21 cellular contexts compared by ENCODE assay signal in the genomic region with DNA sequence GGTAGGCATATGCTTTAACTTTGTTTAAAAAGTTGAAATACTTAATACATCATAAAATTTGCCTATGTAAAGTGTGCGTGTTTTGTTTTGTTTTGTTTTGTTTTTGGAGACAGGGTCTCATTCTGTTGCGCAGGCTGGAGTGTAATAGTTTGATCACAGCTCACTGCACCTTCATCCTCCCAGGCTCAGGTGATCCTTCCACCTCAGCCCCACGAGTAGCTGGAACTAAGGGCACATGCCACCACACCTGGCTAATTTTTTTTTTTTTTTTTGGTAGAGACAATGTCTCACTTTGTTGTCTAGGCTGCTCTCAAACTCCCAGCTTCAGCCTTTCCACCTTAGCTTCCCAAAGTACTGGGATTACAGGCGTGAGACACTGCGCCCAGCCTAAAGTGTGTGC. TPM values are rescaled to one million over a fixed set of nuclear protein-coding genes. Genes with fewer than 3 reads are reported as not detected.
A peak's percentile ranks its signal among the peaks of the same experiment; 100 is the strongest.
DNase-seq lines count a peak whose midpoint lies in the region; ATAC-seq and TF ChIP-seq lines count a peak whose summit lies in the region.
"Had no signal": no experiment of that assay in that cellular context is flagged by ENCODE, and none has a peak within 500 bp of the region (broad histone marks: within the 10 kb centered on the region; RNA-seq: fewer than 3 reads in every experiment).

No MANE protein-coding gene starts in this region.

- in situ Hi-C loops in mammary epithelial cell (cut with MboI; ENCODE audit: low sequenced_read_pairs in 2 of 2): no loop called here

- no peaks in the 10 kb centered on the region for H3K27me3 Mint-ChIP-seq in central memory CD8-positive, alpha-beta T cell
- no peaks in the 10 kb centered on the region for H3K27me3 Mint-ChIP-seq in CD8-positive, alpha-beta memory T cell

- H3K27ac ChIP-seq in mammary epithelial cell (ENCODE audit: insufficient read depth, low read depth, low read length) (no peak overlapping the region), breast epithelium (no peak overlapping the region), neutrophil (peak overlapping the region; percentile 73)
- no peak overlapping the region for H3K27ac ChIP-seq in CD8-positive, alpha-beta memory T cell (ENCODE audit: low read depth, low read length)

- CTCF ChIA-PET in mammary epithelial cell (lab: Charles Lee; ENCODE audit: low non-redundant PET): interaction anchor here (0.6 kb wide), 1 partner anchor 88 kb away, joined by 3 read pairs; no protein-coding TSS in a partner anchor
- CTCF ChIA-PET in CD8-positive, alpha-beta memory T cell (lab: Charles Lee): interaction anchor here (1.1 to 1.5 kb wide), 2 partner anchors 31 to 32 kb away, joined by 3 read pairs; no protein-coding TSS in a partner anchor

- no TSS peak for BruUV-seq in mammary epithelial cell (replicated peaks; lab: Mats Ljungman, UMichigan)

- no peak for ATAC-seq in central memory CD8-positive, alpha-beta T cell (replicated peaks; ENCODE audit: extremely low read depth, poor library complexity, severe bottlenecking)
- no peak for ATAC-seq in HG03097 (IDR thresholded peaks at IDR 0.05; ENCODE audit: low FRiP score, unreplicated experiment)
- ATAC-seq: Panc1, Right ventricle myocardium inferior had no signal

- no peaks in the 10 kb centered on the region for H3K9me3 ChIP-seq in mammary epithelial cell (replicated peaks; ENCODE audit: insufficient read depth, low read length)
- no peaks in the 10 kb centered on the region for H3K9me3 ChIP-seq in breast epithelium
- no peaks in the 10 kb centered on the region for H3K9me3 ChIP-seq in neutrophil
- no peaks in the 10 kb centered on the region for H3K9me3 ChIP-seq in CD8-positive, alpha-beta memory T cell (ENCODE audit: low read length)

- H3K36me3 ChIP-seq in mammary epithelial cell (ENCODE audit: insufficient read depth, low read length): no peaks in the 10 kb centered on the region
- H3K36me3 ChIP-seq in breast epithelium: no peaks in the 10 kb centered on the region
- peaks cover 11% of the 10 kb centered on the region for H3K36me3 ChIP-seq in neutrophil
- no peaks in the 10 kb centered on the region for H3K36me3 ChIP-seq in CD8-positive, alpha-beta memory T cell (ENCODE audit: insufficient read depth, low read length)

- peak overlapping the region; percentile 83 for H3K27ac Mint-ChIP-seq in central memory CD8-positive, alpha-beta T cell (ENCODE audit: low read depth)
- H3K27ac Mint-ChIP-seq in CD8-positive, alpha-beta memory T cell: peak overlapping the region in 4 of 8 donors; percentile 16 to 74 (median 50)

- no peak overlapping the region for H3K4me3 Mint-ChIP-seq in central memory CD8-positive, alpha-beta T cell
- H3K4me3 Mint-ChIP-seq in CD8-positive, alpha-beta memory T cell: peak overlapping the region in 2 of 7 donors; percentile 13 to 23
- H3K4me3 Mint-ChIP-seq: CD14-positive monocyte, H9 had no signal

- no peak overlapping the region for H3K4me2 ChIP-seq in mammary epithelial cell (ENCODE audit: insufficient read depth, low read depth, low read length)

- WGBS in mammary epithelial cell (ENCODE audit: low coverage, missing lambda C conversion rate): 82% methylated on average over 5 of the region's 5 CpGs

- dilution Hi-C loops in mammary epithelial cell (cut with HindIII; ENCODE audit: low sequenced_read_pairs): no loop called here

- peaks cover 11% of the 10 kb centered on the region for H3K36me3 Mint-ChIP-seq in central memory CD8-positive, alpha-beta T cell (ENCODE audit: insufficient read depth)
- H3K36me3 Mint-ChIP-seq in CD8-positive, alpha-beta memory T cell: peaks cover 5 to 24% (median 8%) of the 10 kb centered on the region in 3 donors

- no peaks in the 10 kb centered on the region for H3K9me3 Mint-ChIP-seq in central memory CD8-positive, alpha-beta T cell
- H3K9me3 Mint-ChIP-seq in CD8-positive, alpha-beta memory T cell: no peaks in the 10 kb centered on the region
- H3K9me3 Mint-ChIP-seq: CD14-positive monocyte had no signal

- no peak for TF ChIP-seq POLR2A in breast epithelium (IDR thresholded peaks at IDR 0.05)

- peaks cover 95% of the 10 kb centered on the region for H3K79me2 ChIP-seq in mammary epithelial cell (ENCODE audit: insufficient read depth, low read length)

- H3K9ac ChIP-seq in mammary epithelial cell (ENCODE audit: insufficient read depth, low read length): no peak overlapping the region

- H4K20me1 ChIP-seq in mammary epithelial cell (ENCODE audit: insufficient read depth, low read length): peaks cover 19% of the 10 kb centered on the region

- H3K27me3 ChIP-seq in mammary epithelial cell (ENCODE audit: insufficient read depth, low read length) (no peaks in the 10 kb centered on the region), breast epithelium (no peaks in the 10 kb centered on the region), neutrophil (no peaks in the 10 kb centered on the region)
- no peaks in the 10 kb centered on the region for H3K27me3 ChIP-seq in CD8-positive, alpha-beta memory T cell (ENCODE audit: insufficient read depth, low read length, poor library complexity, severe bottlenecking)

- POLR2A ChIA-PET in CD8-positive, alpha-beta memory T cell (lab: Charles Lee): no interaction called here

- peak; percentile 17 for DNase-seq in mammary epithelial cell
- DNase-seq in breast epithelium (ENCODE audit: low spot score in 2 of 2): no peak
- no peak for DNase-seq in central memory CD8-positive, alpha-beta T cell (ENCODE audit: low spot score in 2 of 2)
- no peak for DNase-seq in NCI-H446 (lab: John Stamatoyannopoulos, UW)
- DNase-seq in CD8-positive, alpha-beta memory T cell: no peak
- DNase-seq: ACHN, AML-193, DMS79, H9, IMR-90, Kasumi-1, MM.1S, NCI-H1092 treated with DMSO at 0.1 percent for 48 hours, NCI-H1694, NCI-H2227 treated with DMSO at 0.1 percent for 48 hours, NCI-H524 treated with DMSO at 0.1 percent for 48 hours had no signal

- peaks cover 9% of the 10 kb centered on the region for H3K4me1 ChIP-seq in mammary epithelial cell (ENCODE audit: insufficient read depth, low read length)
- H3K4me1 ChIP-seq in breast epithelium: peaks cover 0 to 8% of the 10 kb centered on the region in 2 donors
- H3K4me1 ChIP-seq in neutrophil (ENCODE audit: control insufficient read depth in 1 of 2, insufficient read depth in 1 of 2, low read depth in 1 of 2, low read length in 1 of 2): peaks cover 51 to 59% of the 10 kb centered on the region in 2 experiments
- peaks cover 40% of the 10 kb centered on the region for H3K4me1 ChIP-seq in CD8-positive, alpha-beta memory T cell (ENCODE audit: insufficient read depth, low read length)

- no peak overlapping the region for H3K4me3 ChIP-seq in mammary epithelial cell (replicated peaks in 1 of 3; ENCODE audit: insufficient read depth in 1 of 3, low read depth in 2 of 3, low read length in 3 of 3)
- no peak overlapping the region for H3K4me3 ChIP-seq in breast epithelium
- H3K4me3 ChIP-seq in neutrophil (ENCODE audit: low read depth in 1 of 2, low read length in 1 of 2): no peak overlapping the region
- H3K4me3 ChIP-seq in CD8-positive, alpha-beta memory T cell (ENCODE audit: low read length): no peak overlapping the region

- TF ChIP-seq CTCF in mammary epithelial cell (conservative IDR thresholded peaks at IDR 0.05 in 1 of 2, IDR thresholded peaks at IDR 0.05 in 1 of 2; ENCODE audit: extremely low read depth in 1 of 2, insufficient read depth in 1 of 2, low read depth in 1 of 2, low read length in 2 of 2) (no peak), breast epithelium (IDR thresholded peaks at IDR 0.05) (no peak), neutrophil (IDR thresholded peaks at IDR 0.05) (no peak)

- H2AFZ ChIP-seq in mammary epithelial cell (ENCODE audit: low read depth, low read length): no peak overlapping the region

- H3K4me1 Mint-ChIP-seq in central memory CD8-positive, alpha-beta T cell: peaks cover 74% of the 10 kb centered on the region
- peaks cover 67 to 92% (median 90%) of the 10 kb centered on the region in 3 donors for H3K4me1 Mint-ChIP-seq in CD8-positive, alpha-beta memory T cell

- intact Hi-C loops in mammary epithelial cell (cut with micrococcal nuclease) (no loop called here), breast epithelium (cut with DNase I; ENCODE audit: low total_unique reads) (no loop called here)

RNA-seq across cellular contexts. Expression of a gene that starts 42.5 kb away (rescaled TPM):
- 100 to 1,000 TPM in 1 of 2 donors, 10 to 100 TPM in 1; 76.7 to 352 TPM for total RNA-seq in mammary epithelial cell
- polyA plus RNA-seq in mammary epithelial cell: 353 TPM
- 404 TPM for polyA minus RNA-seq in mammary epithelial cell
- 100 to 1,000 TPM; 105 to 114 (median 110) TPM for total RNA-seq in breast epithelium
- total RNA-seq in CD8-positive, alpha-beta memory T cell: 100 to 1,000 TPM; 260 to 285 TPM
- polyA plus RNA-seq in CD8-positive, alpha-beta memory T cell: 206 TPM
